Comparison of ENCODE assay signal across 8 cellular contexts in the genomic region with DNA sequence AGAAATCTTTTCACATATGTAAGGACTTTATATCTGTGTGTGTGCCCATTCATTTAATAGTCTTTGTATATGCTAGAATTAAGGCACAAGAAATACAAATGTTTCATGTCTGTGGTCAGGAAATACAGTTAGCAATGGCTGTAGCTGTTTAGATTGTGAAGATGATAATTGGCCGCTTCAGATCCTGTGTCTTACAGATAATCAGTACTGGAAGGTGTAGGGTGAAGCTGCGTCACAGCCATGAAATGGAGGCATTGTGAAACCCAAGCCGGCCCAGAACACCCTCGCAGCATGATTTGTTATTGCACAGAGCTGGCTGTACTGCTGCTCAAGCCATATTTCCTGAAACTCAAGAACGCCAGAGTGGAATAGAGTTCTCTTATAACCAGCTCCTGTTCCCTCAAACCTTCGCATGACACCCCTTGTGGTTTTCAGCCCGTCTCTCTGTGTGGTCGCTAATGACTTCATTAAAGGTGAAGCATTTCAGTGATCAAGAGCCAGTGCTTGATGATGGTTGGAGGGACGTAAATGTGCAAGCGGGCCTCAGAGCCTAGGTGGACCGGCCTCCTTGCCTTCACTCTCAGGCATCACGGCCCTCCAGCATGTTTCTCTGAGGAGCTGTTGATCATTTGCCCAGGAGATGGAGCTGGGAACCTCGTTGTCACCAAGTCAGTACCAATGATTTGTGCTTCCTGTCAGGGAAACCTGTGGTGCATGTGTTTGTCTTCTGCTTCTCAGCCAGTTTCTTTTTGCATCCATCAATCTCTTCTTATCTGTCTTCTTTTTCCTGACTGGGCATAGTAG.
DNase-seq lines count a peak whose midpoint lies in the region; ATAC-seq and TF ChIP-seq lines count a peak whose summit lies in the region.

No MANE protein-coding gene starts in this region.

- H3K4me1 Mint-ChIP-seq in activated CD4-positive, alpha-beta T cell treated with anti-CD3 and anti-CD28 coated beads, Interleukin-2, amount 10 ng/mL, durations not matched to agents 24 days and 14 days = peaks cover 76% of the 10 kb centered on the region
- peaks cover 16% of the 10 kb centered on the region for H3K4me1 Mint-ChIP-seq in endodermal cell

- 91 to 92% methylated on average over 13 of the region's 13 CpGs for WGBS in endodermal cell (ENCODE audit: insufficient coverage in 1 of 2, insufficient read length in 1 of 2), 2 experiments

- H3K36me3 ChIP-seq in endodermal cell (ENCODE audit: control insufficient read depth, insufficient read depth, low read length) = no peaks in the 10 kb centered on the region

- no peaks in the 10 kb centered on the region for H3K9me3 Mint-ChIP-seq in activated CD4-positive, alpha-beta T cell treated with anti-CD3 and anti-CD28 coated beads, Interleukin-2, amount 10 ng/mL, durations not matched to agents 24 days and 14 days
- no peaks in the 10 kb centered on the region for H3K9me3 Mint-ChIP-seq in endodermal cell

- no peak overlapping the region for H3K27ac ChIP-seq in endodermal cell (ENCODE audit: low read depth, low read length)

- peaks cover 7% of the 10 kb centered on the region for H3K4me1 ChIP-seq in endodermal cell (ENCODE audit: control insufficient read depth, insufficient read depth, low read length)

- peaks cover 2% of the 10 kb centered on the region for H3K9me3 ChIP-seq in endodermal cell (ENCODE audit: control insufficient read depth, low read length)

- H3K4me3 ChIP-seq in GM12865 (ENCODE audit: low read depth, low read length) (no peak overlapping the region), endodermal cell (ENCODE audit: low read length) (no peak overlapping the region)

- H3K27ac Mint-ChIP-seq in activated CD4-positive, alpha-beta T cell treated with anti-CD3 and anti-CD28 coated beads, Interleukin-2, amount 10 ng/mL, durations not matched to agents 24 days and 14 days = peak overlapping the region; percentile 98
- H3K27ac Mint-ChIP-seq in endodermal cell = no peak overlapping the region

- no peak overlapping the region for H3K9ac ChIP-seq in endodermal cell (ENCODE audit: extremely low read depth, low read length, poor library complexity, severe bottlenecking)

- peak overlapping the region; percentile 87 for H3K4me3 Mint-ChIP-seq in activated CD4-positive, alpha-beta T cell treated with anti-CD3 and anti-CD28 coated beads, Interleukin-2, amount 10 ng/mL, durations not matched to agents 24 days and 14 days
- no peak overlapping the region for H3K4me3 Mint-ChIP-seq in endodermal cell

- peaks cover 100% of the 10 kb centered on the region for H3K27me3 ChIP-seq in endodermal cell (ENCODE audit: control insufficient read depth, insufficient read depth, low read length, poor library complexity, severe bottlenecking)

- peaks cover 4% of the 10 kb centered on the region for H3K36me3 Mint-ChIP-seq in activated CD4-positive, alpha-beta T cell treated with anti-CD3 and anti-CD28 coated beads, Interleukin-2, amount 10 ng/mL, durations not matched to agents 24 days and 14 days (ENCODE audit: low read depth)
- H3K36me3 Mint-ChIP-seq in endodermal cell (ENCODE audit: low read depth) = no peaks in the 10 kb centered on the region

- ATAC-seq in GM21390 (IDR thresholded peaks at IDR 0.05; ENCODE audit: unreplicated experiment) = no peak

- no peak for TF ChIP-seq CTCF in GM12865 (IDR thresholded peaks at IDR 0.05; ENCODE audit: insufficient read depth, low read depth, low read length, missing control alignments)
- TF ChIP-seq CTCF in endodermal cell (conservative IDR thresholded peaks at IDR 0.05) = peak; percentile 27

- H3K27me3 Mint-ChIP-seq in activated CD4-positive, alpha-beta T cell treated with anti-CD3 and anti-CD28 coated beads, Interleukin-2, amount 10 ng/mL, durations not matched to agents 24 days and 14 days = no peaks in the 10 kb centered on the region
- H3K27me3 Mint-ChIP-seq in endodermal cell (ENCODE audit: insufficient read depth) = peaks cover 97% of the 10 kb centered on the region

- peak; percentile 26 for DNase-seq in GM12865 (ENCODE audit: low read depth)
- peak; percentile 88 for DNase-seq in activated CD4-positive, alpha-beta T cell treated with anti-CD3 and anti-CD28 coated beads, Interleukin-2, amount 10 ng/mL, durations not matched to agents 24 days and 14 days
- DNase-seq in endodermal cell = no peak
- peak; percentile 45 to 53 for DNase-seq in stimulated activated CD4-positive, alpha-beta T cell treated with anti-CD3 and anti-CD28 coated beads, Interleukin-2, amount 100 ng/mL, for 48 hours
- no peak for DNase-seq in COLO829 (ENCODE audit: low spot score)
- no peak for DNase-seq in NCI-H1092 (lab: John Stamatoyannopoulos, UW)
- no peak for DNase-seq in NCI-H187 treated with DMSO at 0.1 percent for 48 hours (lab: John Stamatoyannopoulos, UW)

- intact Hi-C loops in activated CD4-positive, alpha-beta T cell treated with anti-CD3 and anti-CD28 coated beads, Interleukin-2, amount 10 ng/mL, durations not matched to agents 24 days and 14 days (cut with micrococcal nuclease) = loop anchor here (1.0 kb wide), 2 partner anchors 22 to 139 kb away; no protein-coding TSS in a partner anchor

Comparison
In these comparisons a context has a peak if more than half of its experiments do, and no peak if none do; other contexts are left out.
1. DNase-seq: peak in GM12865 (single experiment), activated CD4-positive, alpha-beta T cell treated with anti-CD3 and anti-CD28 coated beads, Interleukin-2, amount 10 ng/mL, durations not matched to agents 24 days and 14 days (single experiment) and stimulated activated CD4-positive, alpha-beta T cell treated with anti-CD3 and anti-CD28 coated beads, Interleukin-2, amount 100 ng/mL, for 48 hours (2 of 2); none in endodermal cell (single experiment), COLO829 (single experiment), NCI-H1092 (single experiment) and NCI-H187 treated with DMSO at 0.1 percent for 48 hours (single experiment).